In genomic region chr11:2954263-2954662, GRCh38 we compare ENCODE assay signal across 30 cellular contexts. TPM values are rescaled to one million over a fixed set of nuclear protein-coding genes. Genes with fewer than 3 reads are reported as not detected.
DNase-seq lines count a peak whose midpoint lies in the region; ATAC-seq, FAIRE-seq and TF ChIP-seq lines count a peak whose summit lies in the region.
"Had no signal": no experiment of that assay in that cellular context is flagged by ENCODE, and none has a peak within 500 bp of the region (broad histone marks: within the 10 kb centered on the region; RNA-seq: fewer than 3 reads in every experiment).

No MANE protein-coding gene starts in this region.

- FAIRE-seq in astrocyte (lab: Jason Lieb, UNC) = no peak
- FAIRE-seq: D721Med had no signal

- H3F3A ChIP-seq in GM23338 (replicated peaks; ENCODE audit: low read depth) = peaks cover 15% of the 10 kb centered on the region

- H3K27me3 ChIP-seq in GM23338 (ENCODE audit: insufficient read depth) (no peaks in the 10 kb centered on the region), astrocyte (ENCODE audit: insufficient read depth, low read length) (no peaks in the 10 kb centered on the region), vagina (no peaks in the 10 kb centered on the region)
- H3K27me3 ChIP-seq: esophagus squamous epithelium, Peyer's patch, stomach, thyroid gland had no signal

- no peaks in the 10 kb centered on the region; the same call in 1 of the 2 replicates for H3K4me1 ChIP-seq in GM23338 (ENCODE audit: insufficient read depth)
- peaks cover 44% of the 10 kb centered on the region for H3K4me1 ChIP-seq in astrocyte (ENCODE audit: insufficient read depth, low read length)
- H3K4me1 ChIP-seq in vagina = no peaks in the 10 kb centered on the region
- H3K4me1 ChIP-seq: Peyer's patch had no signal

- H3K4me2 ChIP-seq in GM23338 (no peak overlapping the region), astrocyte (ENCODE audit: low read length) (peak overlapping the region; percentile 2)

- no peak overlapping the region for H3K9ac ChIP-seq in astrocyte (ENCODE audit: low read length)

- H3K4me1 Mint-ChIP-seq in GM23338 = peaks cover 2% of the 10 kb centered on the region; the same call in 2 of the 3 replicates
- peaks cover 63% of the 10 kb centered on the region for H3K4me1 Mint-ChIP-seq in astrocyte (ENCODE audit: low read depth, unreplicated experiment)
- H3K4me1 Mint-ChIP-seq: activated B cell treated with CpG ODN at 0.5 μM for 24 hours had no signal

- no peak overlapping the region for H3K27ac Mint-ChIP-seq in GM23338
- H3K27ac Mint-ChIP-seq in astrocyte (ENCODE audit: unreplicated experiment) = no peak overlapping the region
- H3K27ac Mint-ChIP-seq: activated B cell treated with CpG ODN at 0.5 μM for 24 hours had no signal

- no peaks in the 10 kb centered on the region for H3K9me3 Mint-ChIP-seq in GM23338
- H3K9me3 Mint-ChIP-seq in astrocyte (ENCODE audit: unreplicated experiment) = no peaks in the 10 kb centered on the region
- H3K9me3 Mint-ChIP-seq: activated B cell treated with CpG ODN at 0.5 μM for 24 hours; effector memory CD8-positive, alpha-beta T cell; naive thymus-derived CD8-positive, alpha-beta T cell had no signal

- H4K20me1 ChIP-seq in GM23338 (replicated peaks; ENCODE audit: insufficient read depth) (peaks cover 52% of the 10 kb centered on the region), astrocyte (ENCODE audit: insufficient read depth, low read length) (peaks cover 12% of the 10 kb centered on the region)

- H3K9me3 ChIP-seq in astrocyte (ENCODE audit: insufficient read depth, low read depth, low read length) = no peaks in the 10 kb centered on the region
- H3K9me3 ChIP-seq in vagina = no peaks in the 10 kb centered on the region
- H3K9me3 ChIP-seq: esophagus squamous epithelium, Peyer's patch, stomach, thyroid gland had no signal

- H3K36me3 ChIP-seq in GM23338 (ENCODE audit: insufficient read depth) (peaks cover 82% of the 10 kb centered on the region), astrocyte (ENCODE audit: insufficient read depth, low read length) (peaks cover 62% of the 10 kb centered on the region), vagina (peaks cover 0 to 93% of the 10 kb centered on the region in 2 donors)

- H3K4me3 Mint-ChIP-seq in GM23338 (no peak overlapping the region), astrocyte (ENCODE audit: unreplicated experiment) (peak overlapping the region; percentile 16)
- H3K4me3 Mint-ChIP-seq: activated B cell treated with CpG ODN at 0.5 μM for 24 hours; effector memory CD8-positive, alpha-beta T cell; naive thymus-derived CD8-positive, alpha-beta T cell had no signal

- H3K36me3 Mint-ChIP-seq in GM23338 (ENCODE audit: low read depth) (peaks cover 96% of the 10 kb centered on the region), astrocyte (ENCODE audit: low read depth, unreplicated experiment) (peaks cover 23% of the 10 kb centered on the region)

- H2AFZ ChIP-seq in GM23338 = no peak overlapping the region
- no peak overlapping the region for H2AFZ ChIP-seq in astrocyte (ENCODE audit: low read depth, low read length)

- TF ChIP-seq CTCF in GM23338 (conservative IDR thresholded peaks at IDR 0.05; ENCODE audit: low read depth in 2 of 2) (no peak), astrocyte (IDR thresholded peaks at IDR 0.05; ENCODE audit: insufficient read depth, low read depth, low read length) (no peak), vagina (IDR thresholded peaks at IDR 0.05) (no peak)

- intact Hi-C loops in vagina (cut with DNase I) = no loop called here

- H3K4me3 ChIP-seq in GM23338 (no peak overlapping the region), astrocyte (ENCODE audit: insufficient read depth, low read depth, low read length) (no peak overlapping the region), vagina (no peak overlapping the region)
- H3K4me3 ChIP-seq: coronary artery, esophagus squamous epithelium, Peyer's patch, stomach, thyroid gland had no signal

- H3K27me3 Mint-ChIP-seq in GM23338 (ENCODE audit: insufficient read depth, low read depth, poor library complexity) (peaks cover 4% of the 10 kb centered on the region), astrocyte (ENCODE audit: low read depth, unreplicated experiment) (no peaks in the 10 kb centered on the region)
- H3K27me3 Mint-ChIP-seq: activated B cell treated with CpG ODN at 0.5 μM for 24 hours; effector memory CD8-positive, alpha-beta T cell; naive thymus-derived CD8-positive, alpha-beta T cell had no signal

- no peak for TF ChIP-seq POLR2A in vagina (IDR thresholded peaks at IDR 0.05)

- H3K9me2 ChIP-seq in GM23338 (ENCODE audit: insufficient read depth) = no peaks in the 10 kb centered on the region

- ATAC-seq in GM23338 = no peak
- no peak for ATAC-seq in GM21576 (IDR thresholded peaks at IDR 0.05; ENCODE audit: unreplicated experiment)
- ATAC-seq in HG03135 (IDR thresholded peaks at IDR 0.05; ENCODE audit: unreplicated experiment) = no peak
- ATAC-seq: effector memory CD8-positive, alpha-beta T cell; left ventricle myocardium superior had no signal

- peaks cover 23% of the 10 kb centered on the region for H3K79me2 ChIP-seq in GM23338 (replicated peaks; ENCODE audit: insufficient read depth)
- peaks cover 43% of the 10 kb centered on the region for H3K79me2 ChIP-seq in astrocyte (ENCODE audit: insufficient read depth, low read length)

- no peak for DNase-seq in GM23338 (ENCODE audit: low spot score)
- peak; percentile 8 for DNase-seq in OCI-M1 (lab: John Stamatoyannopoulos, UW)
- no peak for DNase-seq in astrocyte (ENCODE audit: low read depth)
- peak; percentile 56 for DNase-seq in iris pigment epithelial cell (ENCODE audit: low read depth)
- no peak for DNase-seq in vagina (ENCODE audit: extremely low spot score in 2 of 2)
- DNase-seq in islet precursor cell = no peak
- DNase-seq: activated B cell treated with CpG ODN at 0.5 μM for 24 hours; activated CD4-positive, alpha-beta T cell treated with anti-CD3 and anti-CD28 coated beads, Interleukin-2, amount 50 U/mL, for 4 hours; effector memory CD8-positive, alpha-beta T cell; EL; esophagus squamous epithelium; foreskin melanocyte; hippocampal formation; left ventricle myocardium superior; naive thymus-derived CD8-positive, alpha-beta T cell; NCI-H1048; NCI-H187; NCI-H2171 treated with DMSO at 0.1 percent for 48 hours; NCI-H524; occipital lobe; Peyer's patch; SHP77 treated with DMSO at 0.1 percent for 48 hours; stomach; SW 1271; T1000; thyroid gland had no signal

- peak overlapping the region; percentile 32; the same call in 1 of the 2 replicates for H3K27ac ChIP-seq in GM23338 (ENCODE audit: low read depth)
- H3K27ac ChIP-seq in astrocyte (ENCODE audit: low read depth, low read length) = peak overlapping the region; percentile 3
- H3K27ac ChIP-seq in vagina = no peak overlapping the region
- H3K27ac ChIP-seq: coronary artery, esophagus squamous epithelium, Peyer's patch, stomach, thyroid gland had no signal

TF ChIP-seq in GM23338, 12 proteins besides CTCF, POLR2A, EP300 and RAD21 (continues in another document):
- TF ChIP-seq REST (IDR thresholded peaks at IDR 0.05; ENCODE audit: unreplicated experiment) = no peak
- no peak for TF ChIP-seq EZH2 (IDR thresholded peaks at IDR 0.05; ENCODE audit: low read depth, unreplicated experiment)

RNA-seq across cellular contexts. Expression of gene PHLDA2, which starts 25.0 kb away (rescaled TPM):
- total RNA-seq in GM23338 (2014; rRNA removed; shearing (Covaris generic)) = 3.8 TPM in 1 of 2 replicates, not detected in the other
- polyA plus RNA-seq in GM23338 (2016; fragmentation: Nextera tagmentation; extraction: Ambion mirVana) = 16.5 and 19.2 TPM in 2 replicates
- 78.8 and 80.8 TPM in 2 replicates for total RNA-seq in astrocyte
- total RNA-seq in vagina = 43.5 TPM
- total RNA-seq: occipital lobe had no signal
- polyA plus RNA-seq: naive thymus-derived CD8-positive, alpha-beta T cell had no signal

RNA-seq across cellular contexts. Expression of gene NAP1L4, which starts 37.9 kb away (rescaled TPM):
- total RNA-seq in GM23338 (2014; rRNA removed; shearing (Covaris generic)) = 181 and 183 TPM in 2 replicates
- 171 and 189 TPM in 2 replicates for polyA plus RNA-seq in GM23338 (2016; fragmentation: Nextera tagmentation; extraction: Ambion mirVana)
- total RNA-seq in astrocyte = 129 and 153 TPM in 2 replicates
- total RNA-seq in vagina = 108 TPM

Comparison
In these comparisons a context has a peak if more than half of its experiments do, and no peak if none do; other contexts are left out.
1. DNase-seq: peak in OCI-M1 (single experiment) and iris pigment epithelial cell (single experiment); none in GM23338 (single experiment), astrocyte (single experiment), vagina (0 of 2) and islet precursor cell (single experiment).